8 cellular contexts compared by ENCODE assay signal in genomic region chr3:52705688-52706686, GRCh38. TPM values are rescaled to one million over a fixed set of nuclear protein-coding genes. Genes with fewer than 3 reads are reported as not detected.
DNase-seq lines count a peak whose midpoint lies in the region; ATAC-seq and TF ChIP-seq lines count a peak whose summit lies in the region.

Gene GLT8D1 (minus strand): TSS chr3:52705791. CDS start chr3:52700460, 5,331 bp downstream.
Gene SPCS1 (plus strand): TSS chr3:52706106. CDS start chr3:52706247, 141 bp downstream.

- H3K9me3 ChIP-seq in colonic mucosa, result no peaks in the 10 kb centered on the region

- H3K27ac ChIP-seq in colonic mucosa, result peak within 1 kb of the TSS; percentile 86

- in situ Hi-C loops in GM18951 (cut with MboI; ENCODE audit: low sequenced_read_pairs, unreplicated experiment), result no loop called here

- H3K36me3 ChIP-seq in colonic mucosa, result no peaks in the 10 kb centered on the region

- TF ChIP-seq POLR2A in GM18951 (IDR thresholded peaks at IDR 0.05; ENCODE audit: extremely low read depth, insufficient read depth, insufficient read length), result peak; percentile 83

- H3K4me3 ChIP-seq in colonic mucosa, result peak within 1 kb of the TSS; percentile 69

- peaks cover 13% of the 10 kb centered on the region for H3K4me1 ChIP-seq in colonic mucosa

- H3K9ac ChIP-seq in colonic mucosa (ENCODE audit: low read depth in 2 of 2, low read length in 2 of 2), result peak within 1 kb of the TSS; percentile 93 to 99

- H3K27me3 ChIP-seq in colonic mucosa, result no peaks in the 10 kb centered on the region

- peak; percentile 76 for ATAC-seq in HG03196 (IDR thresholded peaks at IDR 0.05; ENCODE audit: unreplicated experiment)
- peak; percentile 86 for ATAC-seq in left lobe of liver

- TF ChIP-seq CTCF in AG09319 (IDR thresholded peaks at IDR 0.05; ENCODE audit: low read depth, low read length) (no peak), colonic mucosa (IDR thresholded peaks at IDR 0.05) (no peak)

- intact Hi-C loops in colonic mucosa (cut with DNase I), result no loop called here

- DNase-seq in AG09319 (ENCODE audit: extremely low read depth, low read depth) (peak; percentile 49), NCI-H510A (lab: John Stamatoyannopoulos, UW) (peak; percentile 76), colonic mucosa (peak; percentile 84), left lobe of liver (ENCODE audit: low spot score) (peak; percentile 89)
- DNase-seq in activated CD4-positive, alpha-beta T cell treated with anti-CD3 and anti-CD28 coated beads for 48 hours, result peak; percentile 89
- peak; percentile 78 for DNase-seq in stimulated activated CD4-positive, alpha-beta T cell treated with anti-CD3 and anti-CD28 coated beads, Interleukin-2, amount 100 ng/mL, for 4 hours (ENCODE audit: low read depth)

RNA-seq across cellular contexts. Expression of gene GLT8D1, which starts in this region (rescaled TPM):
- total RNA-seq in colonic mucosa (10 to 100 TPM; 29.0 to 36.2 TPM), left lobe of liver (52.2 TPM)

RNA-seq across cellular contexts. Expression of gene SPCS1, which starts in this region (rescaled TPM):
- total RNA-seq in colonic mucosa (100 to 1,000 TPM in 1 of 2 donors, 10 to 100 TPM in 1; 95.6 to 136 TPM), left lobe of liver (78.3 TPM)

Comparison
In these comparisons a context has a peak if more than half of its experiments do, and no peak if none do; other contexts are left out.
1. Peak in every context shown above with its lines: DNase-seq, ATAC-seq, H3K4me3 ChIP-seq and H3K27ac ChIP-seq.